ENCODE assay signal across 9 cellular contexts in genomic region chr3:19866751-19867347, GRCh38.
A peak's percentile ranks its signal among the peaks of the same experiment; 100 is the strongest.
DNase-seq lines count a peak whose midpoint lies in the region; ATAC-seq and TF ChIP-seq lines count a peak whose summit lies in the region.
"Had no signal": no experiment of that assay in that cellular context is flagged by ENCODE, and none has a peak within 500 bp of the region (broad histone marks: within the 10 kb centered on the region; RNA-seq: fewer than 3 reads in every experiment).

No MANE protein-coding gene starts in this region.

- peak; percentile 66 to 78 for DNase-seq in cardiac muscle cell (ENCODE audit: low read depth in 1 of 2, low spot score in 1 of 2)
- DNase-seq in Right ventricle myocardium inferior (ENCODE audit: missing footprints) = no peak
- DNase-seq in HCEC 1CT = peak; percentile 38
- DNase-seq in LoVo (ENCODE audit: low spot score) = peak; percentile 61
- DNase-seq in SKM-1 treated with dmso at 0.1 percent for 144 hours (lab: John Stamatoyannopoulos, UW; ENCODE audit: unreplicated experiment) = peak; percentile 66
- DNase-seq in cerebellar cortex (ENCODE audit: low spot score) = peak; percentile 78
- no peak for DNase-seq in left lung
- peak; percentile 33 for DNase-seq in stimulated activated naive B cell treated with anti-CD40 and anti-IgM and Interleukin-4, amounts not matched to agents 10 μg/mL and 1 μg/mL and 100 μg/mL, for 72 hours

- H3K4me3 Mint-ChIP-seq in stimulated activated naive B cell treated with anti-CD40 and anti-IgM and Interleukin-4, amounts not matched to agents 10 μg/mL and 1 μg/mL and 100 μg/mL, for 72 hours = no peak overlapping the region
- H3K4me3 Mint-ChIP-seq: natural killer cell treated with Interleukin-12 subunit alpha and Interleukin-12 subunit beta and Interleukin-15 and Interleukin-18, amount 100 ng/mL, for 72 hours had no signal

- peaks cover 0 to 11% of the 10 kb centered on the region in 2 donors for H3K27me3 Mint-ChIP-seq in stimulated activated naive B cell treated with anti-CD40 and anti-IgM and Interleukin-4, amounts not matched to agents 10 μg/mL and 1 μg/mL and 100 μg/mL, for 72 hours

- no peaks in the 10 kb centered on the region for H3K36me3 Mint-ChIP-seq in stimulated activated naive B cell treated with anti-CD40 and anti-IgM and Interleukin-4, amounts not matched to agents 10 μg/mL and 1 μg/mL and 100 μg/mL, for 72 hours
- H3K36me3 Mint-ChIP-seq: natural killer cell treated with Interleukin-12 subunit alpha and Interleukin-12 subunit beta and Interleukin-15 and Interleukin-18, amount 100 ng/mL, for 72 hours had no signal

- H3K36me3 ChIP-seq in cardiac muscle cell (no peaks in the 10 kb centered on the region), left lung (no peaks in the 10 kb centered on the region)

- H3K9me3 Mint-ChIP-seq in stimulated activated naive B cell treated with anti-CD40 and anti-IgM and Interleukin-4, amounts not matched to agents 10 μg/mL and 1 μg/mL and 100 μg/mL, for 72 hours = no peaks in the 10 kb centered on the region
- H3K9me3 Mint-ChIP-seq: natural killer cell treated with Interleukin-12 subunit alpha and Interleukin-12 subunit beta and Interleukin-15 and Interleukin-18, amount 100 ng/mL, for 72 hours had no signal

- H3K4me1 ChIP-seq in cardiac muscle cell (ENCODE audit: low read depth) (no peaks in the 10 kb centered on the region), left lung (no peaks in the 10 kb centered on the region)

- ATAC-seq in Right ventricle myocardium inferior = no peak
- ATAC-seq in left lung = peak; percentile 88
- ATAC-seq in stimulated activated naive B cell treated with anti-CD40 and anti-IgM and Interleukin-4, amounts not matched to agents 10 μg/mL and 1 μg/mL and 100 μg/mL, for 72 hours (replicated peaks) = peak; percentile 67 to 70

- H3K27me3 ChIP-seq in cardiac muscle cell (no peaks in the 10 kb centered on the region), left lung (no peaks in the 10 kb centered on the region)

- peak; percentile 82 for TF ChIP-seq CTCF in cardiac muscle cell (IDR thresholded peaks at IDR 0.05; ENCODE audit: low read depth, low read length)
- peak; percentile 70 to 76 for TF ChIP-seq CTCF in left lung (IDR thresholded peaks at IDR 0.05)

- no peaks in the 10 kb centered on the region for H3K4me1 Mint-ChIP-seq in stimulated activated naive B cell treated with anti-CD40 and anti-IgM and Interleukin-4, amounts not matched to agents 10 μg/mL and 1 μg/mL and 100 μg/mL, for 72 hours

- H3K9me3 ChIP-seq in cardiac muscle cell (ENCODE audit: low read depth) (no peaks in the 10 kb centered on the region), left lung (no peaks in the 10 kb centered on the region)

- intact Hi-C loops in Right ventricle myocardium inferior (cut with DNase I) = loop anchor here (5.0 to 10.0 kb wide), 2 partner anchors 520 to 802 kb away; no protein-coding TSS in a partner anchor
- intact Hi-C loops in left lung (cut with DNase I) = no loop called here

- H3K27ac ChIP-seq in cardiac muscle cell (no peak overlapping the region), left lung (no peak overlapping the region)

- H3K4me3 ChIP-seq in cardiac muscle cell = no peak overlapping the region
- H3K4me3 ChIP-seq in left lung = no peak overlapping the region

- H3K27ac Mint-ChIP-seq in stimulated activated naive B cell treated with anti-CD40 and anti-IgM and Interleukin-4, amounts not matched to agents 10 μg/mL and 1 μg/mL and 100 μg/mL, for 72 hours = no peak overlapping the region
- H3K27ac Mint-ChIP-seq: natural killer cell treated with Interleukin-12 subunit alpha and Interleukin-12 subunit beta and Interleukin-15 and Interleukin-18, amount 100 ng/mL, for 72 hours had no signal

Comparison
In these comparisons a context has a peak if more than half of its experiments do, and no peak if none do; other contexts are left out.
1. DNase-seq: peak in cardiac muscle cell (2 of 2), HCEC 1CT (single experiment), LoVo (single experiment), SKM-1 treated with dmso at 0.1 percent for 144 hours (single experiment), cerebellar cortex (single experiment) and stimulated activated naive B cell treated with anti-CD40 and anti-IgM and Interleukin-4, amounts not matched to agents 10 μg/mL and 1 μg/mL and 100 μg/mL, for 72 hours (single experiment); none in Right ventricle myocardium inferior (single experiment) and left lung (0 of 2).